Comparison of ENCODE assay signal across 29 cellular contexts in the genomic region with DNA sequence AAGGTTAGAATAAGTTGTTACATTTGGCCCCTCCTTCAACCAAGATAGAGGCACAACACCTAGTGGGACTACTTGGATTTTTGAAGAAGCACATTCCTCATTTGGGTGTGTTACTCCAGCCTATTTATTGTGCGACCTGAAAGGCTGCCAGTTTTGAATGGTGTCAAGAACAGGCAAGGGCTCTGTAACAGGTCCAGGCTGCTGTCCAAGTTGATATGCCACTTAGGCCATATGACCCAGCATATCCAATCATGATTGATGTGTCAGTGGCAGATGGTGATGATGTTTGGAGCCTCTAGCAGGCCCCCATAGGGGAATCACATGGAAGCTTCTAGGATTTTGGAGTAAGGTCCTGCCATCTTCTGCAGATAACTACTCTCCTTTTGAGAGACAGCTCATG. TPM values are rescaled to one million over a fixed set of nuclear protein-coding genes. Genes with fewer than 3 reads are reported as not detected.
"Had no signal": no experiment of that assay in that cellular context is flagged by ENCODE, and none has a peak within 500 bp of the region (broad histone marks: within the 10 kb centered on the region; RNA-seq: fewer than 3 reads in every experiment).

No MANE protein-coding gene starts in this region.

- H3K27ac ChIP-seq: neutrophil, pancreas, prostate gland, right atrium auricular region, right lobe of liver, sigmoid colon, stomach, thoracic aorta, thyroid gland, tibial nerve, vagina had no signal

- ATAC-seq: naive thymus-derived CD8-positive, alpha-beta T cell; natural killer cell treated with Interleukin-12 subunit alpha and Interleukin-12 subunit beta and Interleukin-15 and Interleukin-18, amount 100 ng/mL, for 72 hours; pancreas; stimulated activated naive B cell treated with anti-CD40 and anti-IgM and Interleukin-4, amounts not matched to agents 10 μg/mL and 1 μg/mL and 100 μg/mL, for 72 hours had no signal

- DNase-seq: naive thymus-derived CD8-positive, alpha-beta T cell; nephron progenitor cell; nucleus accumbens; pancreas; retina; right lobe of liver; sigmoid colon; small intestine; stimulated activated CD4-positive, alpha-beta T cell treated with anti-CD3 and anti-CD28 coated beads, Interleukin-15, amount 100 ng/mL, for 24 hours; stimulated activated CD4-positive, alpha-beta T cell treated with anti-CD3 and anti-CD28 coated beads, Interleukin-2, amount 100 ng/mL, for 24 hours; stimulated activated CD4-positive, alpha-beta T cell treated with anti-CD3 and anti-CD28 coated beads, Interleukin-2, amount 100 ng/mL, for 48 hours; stimulated activated CD4-positive, alpha-beta T cell treated with anti-CD3 and anti-CD28 coated beads, Interleukin-4, amount 100 ng/mL, for 24 hours; stimulated activated naive B cell treated with anti-CD40 and anti-IgM and Interleukin-4, amounts not matched to agents 10 μg/mL and 1 μg/mL and 100 μg/mL, for 72 hours; stimulated activated naive CD4-positive, alpha-beta T cell treated with Interleukin-2 at 50 U/mL for 16 hours; stomach; thyroid gland; trophoblast cell had no signal

- H3K4me3 ChIP-seq: pancreas, prostate gland, right atrium auricular region, right lobe of liver, sigmoid colon, stomach, thoracic aorta, thyroid gland, tibial nerve, vagina had no signal

- H3K4me1 ChIP-seq: pancreas, prostate gland, right atrium auricular region, sigmoid colon, stomach, thyroid gland, tibial nerve, vagina had no signal

- H3K27me3 ChIP-seq: neutrophil, pancreas, right atrium auricular region, right lobe of liver, sigmoid colon, stomach, thyroid gland, tibial nerve, vagina had no signal

- H3K36me3 ChIP-seq: neutrophil, pancreas, prostate gland, right atrium auricular region, right lobe of liver, sigmoid colon, stomach, thoracic aorta, thyroid gland, tibial nerve, vagina had no signal

- H3K9me3 ChIP-seq: neutrophil, pancreas, prostate gland, right atrium auricular region, right lobe of liver, sigmoid colon, stomach, thoracic aorta, thyroid gland, tibial nerve, vagina had no signal

RNA-seq across cellular contexts. Expression of a gene that starts 35.5 kb away (rescaled TPM):
- total RNA-seq: naive thymus-derived CD8-positive, alpha-beta T cell; natural killer cell treated with Interleukin-12 subunit alpha and Interleukin-12 subunit beta and Interleukin-15 and Interleukin-18, amount 100 ng/mL, for 72 hours; osteocyte; posterior vena cava; pulmonary artery endothelial cell; subcutaneous adipose tissue; temporal lobe; thoracic aorta; thyroid gland; tibial nerve; vagina had no signal
- polyA plus RNA-seq: naive thymus-derived CD8-positive, alpha-beta T cell; small intestine; stomach had no signal
